ENCODE assay signal across 22 cellular contexts in the genomic region with DNA sequence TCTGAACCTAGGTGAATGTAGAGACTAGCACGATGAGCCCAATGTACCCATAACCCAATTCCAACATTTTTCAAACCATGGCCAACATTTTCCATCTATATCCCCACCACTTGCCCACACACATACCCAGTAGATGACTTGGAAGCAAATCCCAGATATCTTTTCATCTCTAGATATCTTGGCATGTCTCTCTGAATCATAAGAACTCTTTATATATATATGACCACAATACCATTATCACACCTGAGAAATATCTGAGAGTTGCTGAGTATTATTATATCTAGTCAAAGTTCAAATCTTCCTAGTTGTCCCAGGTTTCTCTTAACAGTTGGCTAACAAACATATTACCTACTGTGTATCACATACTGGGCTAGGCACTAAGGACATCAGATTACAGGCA. TPM values are rescaled to one million over a fixed set of nuclear protein-coding genes. Genes with fewer than 3 reads are reported as not detected.
A peak's percentile ranks its signal among the peaks of the same experiment; 100 is the strongest.
DNase-seq lines count a peak whose midpoint lies in the region; ATAC-seq, FAIRE-seq and TF ChIP-seq lines count a peak whose summit lies in the region.
"Had no signal": no experiment of that assay in that cellular context is flagged by ENCODE, and none has a peak within 500 bp of the region (broad histone marks: within the 10 kb centered on the region; RNA-seq: fewer than 3 reads in every experiment).

No MANE protein-coding gene starts in this region.

- no peak overlapping the region for H2AFZ ChIP-seq in mammary epithelial cell (ENCODE audit: low read depth, low read length)

- no peak for FAIRE-seq in bronchial epithelial cell (lab: Jason Lieb, UNC)
- FAIRE-seq: A549, D721Med, G401.6, GM12891, GM18507, GM19239 had no signal

- no peaks in the 10 kb centered on the region for H4K20me1 ChIP-seq in mammary epithelial cell (ENCODE audit: insufficient read depth, low read length)
- H4K20me1 ChIP-seq: BLaER1 treated with 17β-estradiol and CSF1 and Interleukin-3, amounts not matched to agents 10 nM and 100 nM had no signal

- ATAC-seq in foreskin keratinocyte (peak; percentile 52), gastrocnemius medialis (no peak)
- ATAC-seq: A549; CD8-positive, alpha-beta T cell had no signal

- H3K36me3 Mint-ChIP-seq in MCF 10A (ENCODE audit: insufficient read depth, unreplicated experiment): peaks cover 17% of the 10 kb centered on the region

- H3K4me2 ChIP-seq in mammary epithelial cell (ENCODE audit: insufficient read depth, low read depth, low read length): no peak overlapping the region
- H3K4me2 ChIP-seq: A549 had no signal

- POLR2A ChIA-PET in MCF 10A (lab: Yijun Ruan, JAX): no interaction called here

- H3K36me3 ChIP-seq in mammary epithelial cell (ENCODE audit: insufficient read depth, low read length) (no peaks in the 10 kb centered on the region), bronchial epithelial cell (ENCODE audit: control insufficient read depth, insufficient read depth, low read length) (peaks cover 2% of the 10 kb centered on the region), gastrocnemius medialis (peaks cover 0 to 29% of the 10 kb centered on the region in 2 donors)

- TF ChIP-seq POLR2A in gastrocnemius medialis (IDR thresholded peaks at IDR 0.05): no peak

- H3K9me3 Mint-ChIP-seq in MCF 10A (ENCODE audit: unreplicated experiment): no peaks in the 10 kb centered on the region
- H3K9me3 Mint-ChIP-seq: CD4-positive, alpha-beta T cell; CD8-positive, alpha-beta T cell had no signal

- H3K4me3 ChIP-seq in mammary epithelial cell (replicated peaks in 1 of 3; ENCODE audit: insufficient read depth in 1 of 3, low read depth in 2 of 3, low read length in 3 of 3) (no peak overlapping the region), bronchial epithelial cell (ENCODE audit: low read depth, low read length) (no peak overlapping the region), gastrocnemius medialis (no peak overlapping the region)
- H3K4me3 ChIP-seq: A549; BLaER1 treated with 17β-estradiol and CSF1 and Interleukin-3, amounts not matched to agents 10 nM and 100 nM had no signal

- H3K27me3 ChIP-seq in mammary epithelial cell (ENCODE audit: insufficient read depth, low read length) (no peaks in the 10 kb centered on the region), bronchial epithelial cell (ENCODE audit: control insufficient read depth, insufficient read depth, low read length) (no peaks in the 10 kb centered on the region), foreskin keratinocyte (no peaks in the 10 kb centered on the region), gastrocnemius medialis (no peaks in the 10 kb centered on the region)
- H3K27me3 ChIP-seq: BLaER1 treated with 17β-estradiol and CSF1 and Interleukin-3, amounts not matched to agents 10 nM and 100 nM had no signal

- 100% methylated on average over 1 of the region's 1 CpG for WGBS in mammary epithelial cell (ENCODE audit: low coverage, missing lambda C conversion rate)

- intact Hi-C loops in mammary epithelial cell (cut with micrococcal nuclease) (loop anchor here (2.0 kb wide), 1 partner anchor 136 kb away; a partner anchor contains a TSS), MCF 10A (cut with micrococcal nuclease) (no loop called here), gastrocnemius medialis (cut with DNase I; ENCODE audit: low total_unique reads) (no loop called here)

- no peak overlapping the region for H3K4me3 Mint-ChIP-seq in MCF 10A (ENCODE audit: unreplicated experiment)
- H3K4me3 Mint-ChIP-seq: B cell; CD4-positive, alpha-beta T cell; CD8-positive, alpha-beta T cell had no signal

- no peak overlapping the region for H3K27ac Mint-ChIP-seq in MCF 10A (ENCODE audit: low read depth, unreplicated experiment)
- H3K27ac Mint-ChIP-seq: B cell; CD4-positive, alpha-beta T cell; CD8-positive, alpha-beta T cell had no signal

- CTCF ChIA-PET in mammary epithelial cell (lab: Charles Lee; ENCODE audit: low non-redundant PET): no interaction called here
- CTCF ChIA-PET in MCF 10A (lab: Yijun Ruan, JAX): interaction anchor here (0.6 to 14.8 kb wide), 4 partner anchors 10 to 199 kb away, joined by 3 to 234 read pairs (median 6); no protein-coding TSS in a partner anchor

- no peaks in the 10 kb centered on the region for H3K9me3 ChIP-seq in mammary epithelial cell (replicated peaks; ENCODE audit: insufficient read depth, low read length)
- H3K9me3 ChIP-seq in gastrocnemius medialis: no peaks in the 10 kb centered on the region
- H3K9me3 ChIP-seq: A549; BLaER1 treated with 17β-estradiol and CSF1 and Interleukin-3, amounts not matched to agents 10 nM and 100 nM; Caco-2 had no signal

- DNase-seq in mammary epithelial cell: peak; percentile 47
- no peak for DNase-seq in MCF 10A (ENCODE audit: unreplicated experiment)
- peak; percentile 13 for DNase-seq in bronchial epithelial cell (ENCODE audit: low read depth)
- DNase-seq in foreskin keratinocyte: peak; percentile 32 to 64
- DNase-seq in gastrocnemius medialis: no peak
- no peak for DNase-seq in cerebellum (ENCODE audit: low spot score)
- DNase-seq: AML-193; Caco-2; Calu3; CD4-positive, alpha-beta T cell; CD8-positive, alpha-beta T cell; GF-D8 had no signal

- H3K4me1 ChIP-seq in mammary epithelial cell (ENCODE audit: insufficient read depth, low read length): peaks cover 27% of the 10 kb centered on the region
- H3K4me1 ChIP-seq in foreskin keratinocyte: peaks cover 14% of the 10 kb centered on the region
- no peaks in the 10 kb centered on the region for H3K4me1 ChIP-seq in gastrocnemius medialis
- H3K4me1 ChIP-seq: A549 had no signal

- dilution Hi-C loops in mammary epithelial cell (cut with HindIII; ENCODE audit: low sequenced_read_pairs): no loop called here

- in situ Hi-C loops in mammary epithelial cell (cut with MboI; ENCODE audit: low sequenced_read_pairs in 2 of 2) (loop anchor here in 1 of 2 donors (5.0 kb wide), 1 partner anchor 199 kb away; no protein-coding TSS in a partner anchor), gastrocnemius medialis (cut with MboI; ENCODE audit: low sequenced_read_pairs in 4 of 4) (no loop called here)

- no peaks in the 10 kb centered on the region for H3K27me3 Mint-ChIP-seq in MCF 10A (ENCODE audit: insufficient read depth, unreplicated experiment)
- H3K27me3 Mint-ChIP-seq: B cell; CD4-positive, alpha-beta T cell had no signal

- no peaks in the 10 kb centered on the region for H3K79me2 ChIP-seq in mammary epithelial cell (ENCODE audit: insufficient read depth, low read length)

- H3K4me1 Mint-ChIP-seq in MCF 10A (ENCODE audit: insufficient read depth, unreplicated experiment): peaks cover 10% of the 10 kb centered on the region
- H3K4me1 Mint-ChIP-seq: B cell had no signal

- no peak overlapping the region for H3K9ac ChIP-seq in mammary epithelial cell (ENCODE audit: insufficient read depth, low read length)
- H3K9ac ChIP-seq: BLaER1 treated with 17β-estradiol and CSF1 and Interleukin-3, amounts not matched to agents 10 nM and 100 nM had no signal

- BruUV-seq in mammary epithelial cell (replicated peaks; lab: Mats Ljungman, UMichigan): no TSS peak
- BruUV-seq in MCF 10A (replicated peaks; lab: Mats Ljungman, UMichigan): no TSS peak

- no peak for TF ChIP-seq CTCF in mammary epithelial cell (conservative IDR thresholded peaks at IDR 0.05 in 1 of 2, IDR thresholded peaks at IDR 0.05 in 1 of 2; ENCODE audit: extremely low read depth in 1 of 2, insufficient read depth in 1 of 2, low read depth in 1 of 2, low read length in 2 of 2)
- no peak for TF ChIP-seq CTCF in MCF 10A (IDR thresholded peaks at IDR 0.05; ENCODE audit: unreplicated experiment)
- TF ChIP-seq CTCF in bronchial epithelial cell (IDR thresholded peaks at IDR 0.05; ENCODE audit: insufficient read depth, low read length, severe bottlenecking): no peak
- no peak for TF ChIP-seq CTCF in foreskin keratinocyte (conservative IDR thresholded peaks at IDR 0.05)
- TF ChIP-seq CTCF in gastrocnemius medialis (IDR thresholded peaks at IDR 0.05 in 4 of 5, conservative IDR thresholded peaks at IDR 0.05 in 1 of 5): no peak

- no peak overlapping the region for H3K27ac ChIP-seq in mammary epithelial cell (ENCODE audit: insufficient read depth, low read depth, low read length)
- H3K27ac ChIP-seq in foreskin keratinocyte: no peak overlapping the region
- H3K27ac ChIP-seq in gastrocnemius medialis: no peak overlapping the region
- H3K27ac ChIP-seq: 22Rv1; A549; BLaER1 treated with 17β-estradiol and CSF1 and Interleukin-3, amounts not matched to agents 10 nM and 100 nM; C4-2B had no signal

RNA-seq across cellular contexts. Expression of a gene that starts 37.9 kb away (rescaled TPM):
- total RNA-seq in mammary epithelial cell (10 to 100 TPM; 27.3 to 33.6 TPM), MCF 10A (2022) (34.0 and 37.4 TPM in 2 replicates), bronchial epithelial cell (9.6 and 26.3 TPM in 2 replicates), foreskin keratinocyte (21.8 and 23.7 TPM in 2 replicates), gastrocnemius medialis (10 to 100 TPM; 22.5 to 34.3 (median 23.4) TPM), cerebellum (23.3 TPM)
- polyA plus RNA-seq in mammary epithelial cell (28.3 TPM), foreskin keratinocyte (7.2 and 7.5 TPM in 2 replicates)
- polyA minus RNA-seq in mammary epithelial cell: 47.3 TPM

Comparison
In these comparisons a context has a peak if more than half of its experiments do, and no peak if none do; other contexts are left out.
1. DNase-seq: peak in mammary epithelial cell (single experiment), bronchial epithelial cell (single experiment) and foreskin keratinocyte (2 of 2); none in MCF 10A (single experiment), gastrocnemius medialis (0 of 2) and cerebellum (single experiment).